Comparison of ENCODE assay signal across 8 cellular contexts in genomic region chr1:44031051-44031899, GRCh38. TPM values are rescaled to one million over a fixed set of nuclear protein-coding genes. Genes with fewer than 3 reads are reported as not detected.
DNase-seq lines count a peak whose midpoint lies in the region; ATAC-seq and TF ChIP-seq lines count a peak whose summit lies in the region.

TSS of gene SLC6A9 (minus strand) at chr1:44031462. CDS start at chr1:44024277, 7,185 bp downstream.

- H3K27ac Mint-ChIP-seq in WTC11: peak within 1 kb of the TSS; percentile 96

- peaks cover 38% of the 10 kb centered on the region for H3K4me1 Mint-ChIP-seq in WTC11

- no peak for TF ChIP-seq CTCF in WTC11 (IDR thresholded peaks at IDR 0.05)

- H3K9me3 Mint-ChIP-seq in WTC11: no peaks in the 10 kb centered on the region

- POLR2A ChIA-PET in WTC11 (lab: Charles Lee): interaction anchor here (0.6 to 1.9 kb wide), 6 partner anchors 14 to 846 kb away, joined by 3 to 6 read pairs (median 4); partner anchors contain the start of genes ATP6V0B and DPH2

- no peaks in the 10 kb centered on the region for H3K36me3 Mint-ChIP-seq in WTC11

- CTCF ChIA-PET in WTC11 (lab: Charles Lee): interaction anchor here (0.9 to 6.6 kb wide), 5 partner anchors 14 to 268 kb away, joined by 3 to 132 read pairs (median 3); no protein-coding TSS in a partner anchor

- no peaks in the 10 kb centered on the region for H3K27me3 Mint-ChIP-seq in WTC11 (ENCODE audit: low read depth)

- peak within 1 kb of the TSS; percentile 87 for H3K4me3 Mint-ChIP-seq in WTC11

- ATAC-seq in WTC11 (peak; percentile 37), GM21786 (IDR thresholded peaks at IDR 0.05; ENCODE audit: unreplicated experiment) (no peak)

- DNase-seq in Ammon's horn (ENCODE audit: low spot score) (peak; percentile 60), HuH-7 (ENCODE audit: low spot score) (peak; percentile 69), WTC11 (ENCODE audit: low spot score) (peak; percentile 72), left kidney (ENCODE audit: low read depth, low spot score) (peak; percentile 89), SIG-M5 (lab: John Stamatoyannopoulos, UW) (no peak)
- DNase-seq in central memory CD4-positive, alpha-beta T cell: peak; percentile 63
- peak; percentile 69 for DNase-seq in stimulated activated CD4-positive, alpha-beta T cell treated with anti-CD3 and anti-CD28 coated beads, Interleukin-4, amount 100 ng/mL, for 1 hour

TF ChIP-seq in WTC11, 78 proteins besides CTCF, POLR2A, EP300 and RAD21 (continues in another document):
- TF ChIP-seq OVOL2 (CRISPR knock-in tag; IDR thresholded peaks at IDR 0.05; ENCODE audit: borderline replicate concordance) (no peak), ATF3 (CRISPR knock-in tag; conservative IDR thresholded peaks at IDR 0.05) (no peak), ARID4B (CRISPR knock-in tag; IDR thresholded peaks at IDR 0.05; ENCODE audit: borderline replicate concordance) (0 out of 2 replicates have a peak, but pooled peaks have one; percentile 51), ZBTB21 (CRISPR knock-in tag; IDR thresholded peaks at IDR 0.05; ENCODE audit: borderline replicate concordance) (no peak), MYBL2 (CRISPR knock-in tag; IDR thresholded peaks at IDR 0.05) (no peak), FOXP1 (CRISPR knock-in tag; IDR thresholded peaks at IDR 0.05; ENCODE audit: borderline replicate concordance) (no peak), ZNF219 (CRISPR knock-in tag; IDR thresholded peaks at IDR 0.05; ENCODE audit: borderline replicate concordance) (no peak), SMAD4 (CRISPR knock-in tag; IDR thresholded peaks at IDR 0.05) (no peak), RORB (CRISPR knock-in tag; IDR thresholded peaks at IDR 0.05) (no peak), AR (CRISPR knock-in tag; IDR thresholded peaks at IDR 0.05) (no peak), ERG (CRISPR knock-in tag; IDR thresholded peaks at IDR 0.05) (no peak), NFE2L1 (CRISPR knock-in tag; IDR thresholded peaks at IDR 0.05) (no peak), TP53 (CRISPR knock-in tag; IDR thresholded peaks at IDR 0.05) (no peak), IRF1 (CRISPR knock-in tag; IDR thresholded peaks at IDR 0.05) (no peak), ZNF425 (CRISPR knock-in tag; conservative IDR thresholded peaks at IDR 0.05) (no peak), PREB (CRISPR knock-in tag; IDR thresholded peaks at IDR 0.05; ENCODE audit: borderline replicate concordance) (no peak)

RNA-seq across cellular contexts. Expression of gene SLC6A9, which starts in this region (rescaled TPM):
- 10.2 to 14.4 TPM (median 12.5 TPM) in 3 replicates for total RNA-seq in WTC11 (2021)
